ENCODE assay signal across 24 cellular contexts in the genomic region with DNA sequence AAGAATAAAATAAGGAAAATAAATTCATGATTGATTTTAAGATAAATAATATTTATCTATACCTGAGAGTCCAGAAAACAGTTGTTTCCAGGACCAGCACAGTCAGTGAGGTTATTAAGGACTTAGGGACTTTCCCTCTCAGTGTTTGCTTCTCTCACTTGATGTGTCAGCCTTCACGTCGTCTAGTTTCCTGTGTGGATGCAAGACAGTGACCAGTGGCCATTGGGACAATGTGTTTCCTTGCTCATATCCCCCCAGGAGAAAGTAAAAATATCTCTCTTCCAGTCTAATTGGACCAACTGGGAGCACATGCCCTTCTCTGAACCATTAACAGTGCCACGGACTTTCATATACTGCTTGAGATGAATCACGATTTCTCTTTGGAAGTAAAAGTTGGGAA.
"Had no signal": no experiment of that assay in that cellular context is flagged by ENCODE, and none has a peak within 500 bp of the region (broad histone marks: within the 10 kb centered on the region; RNA-seq: fewer than 3 reads in every experiment).

No MANE protein-coding gene starts in this region.

- H3K4me1 ChIP-seq: lower lobe of right lung, pancreas, prostate gland, suprapubic skin, tibial artery, upper lobe of right lung had no signal

- H3K27ac ChIP-seq: hepatocyte, lower lobe of right lung, pancreas, prostate gland, sigmoid colon, suprapubic skin, thoracic aorta, tibial artery, upper lobe of right lung had no signal

- DNase-seq: islet precursor cell; left cardiac atrium; lower lobe of right lung; mammary epithelial cell; mesenchymal stem cell; naive thymus-derived CD8-positive, alpha-beta T cell; nucleus accumbens; pancreas; posterior cingulate gyrus; retina; right cardiac atrium; sigmoid colon; stimulated activated CD4-positive, alpha-beta T cell treated with anti-CD3 and anti-CD28 coated beads, Interleukin-4, amount 100 ng/mL, for 24 hours; stimulated activated naive CD4-positive, alpha-beta T cell; tibial artery; trophoblast cell; upper lobe of right lung had no signal

- ATAC-seq: left lobe of liver; lower lobe of right lung; naive thymus-derived CD8-positive, alpha-beta T cell; stimulated activated effector memory CD8-positive, alpha-beta T cell treated with anti-CD3 and anti-CD28 coated beads, Interleukin-12 subunit alpha, Interleukin-12 subunit beta, amount 100 ng/mL, for 72 hours; upper lobe of right lung had no signal

- H3K36me3 ChIP-seq: lower lobe of right lung, pancreas, prostate gland, sigmoid colon, suprapubic skin, thoracic aorta, tibial artery, upper lobe of right lung had no signal

- FAIRE-seq: pancreas, urothelium cell line had no signal

- H3K9me3 ChIP-seq: lower lobe of right lung, pancreas, prostate gland, sigmoid colon, suprapubic skin, thoracic aorta, tibial artery, upper lobe of right lung had no signal

- H3K4me3 ChIP-seq: hepatocyte, lower lobe of right lung, pancreas, prostate gland, sigmoid colon, suprapubic skin, thoracic aorta, tibial artery, upper lobe of right lung had no signal

- H3K27me3 ChIP-seq: hepatocyte, pancreas, sigmoid colon, suprapubic skin, tibial artery, upper lobe of right lung had no signal
